ENCODE assay signal across 27 cellular contexts in the genomic region with DNA sequence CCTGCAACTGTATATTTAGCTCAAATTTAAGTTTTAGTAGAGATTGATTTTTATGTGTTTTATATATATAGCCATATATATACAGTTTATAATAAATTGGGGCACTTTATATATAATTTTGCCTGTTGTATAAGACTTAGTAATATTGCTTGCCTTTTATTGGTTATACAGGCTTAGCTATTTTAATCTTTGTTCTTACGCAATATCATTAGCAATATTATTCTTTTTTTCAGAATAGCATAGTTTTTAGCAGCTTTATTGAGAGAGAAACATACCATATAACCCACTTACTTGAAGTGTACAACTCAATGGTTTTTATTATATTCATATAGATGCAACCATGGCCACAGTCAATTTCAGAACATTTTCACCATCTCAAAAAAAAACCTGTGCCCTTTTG. TPM values are rescaled to one million over a fixed set of nuclear protein-coding genes. Genes with fewer than 3 reads are reported as not detected.
"Had no signal": no experiment of that assay in that cellular context is flagged by ENCODE, and none has a peak within 500 bp of the region (broad histone marks: within the 10 kb centered on the region; RNA-seq: fewer than 3 reads in every experiment).

No MANE protein-coding gene starts in this region.

- H3K27ac ChIP-seq: colonic mucosa, epithelial cell of prostate, esophagus squamous epithelium, gastrocnemius medialis, heart right ventricle, left lung, lower lobe of right lung had no signal

- ATAC-seq: effector memory CD8-positive, alpha-beta T cell; esophagus mucosa; gastrocnemius medialis; heart right ventricle; left cardiac atrium; left lung; left ventricle myocardium superior; lower lobe of right lung; mucosa of descending colon had no signal

- DNase-seq: colonic mucosa; cortex of kidney; effector CD8-positive, alpha-beta T cell; effector memory CD8-positive, alpha-beta T cell; endodermal cell; erythroblast; esophagus squamous epithelium; foreskin fibroblast; foreskin melanocyte; gastrocnemius medialis; glutamatergic neuron; head of caudate nucleus; heart right ventricle; hippocampal formation; left cardiac atrium; left lung; left ventricle myocardium superior; lower lobe of right lung; mesenchymal stem cell; mucosa of descending colon; naive B cell had no signal

- H3K36me3 ChIP-seq: colonic mucosa, esophagus squamous epithelium, gastrocnemius medialis, heart right ventricle, left lung, lower lobe of right lung had no signal

- FAIRE-seq: endometrium, islet of Langerhans, keratinocyte had no signal

- H3K4me1 ChIP-seq: colonic mucosa, esophagus squamous epithelium, gastrocnemius medialis, heart right ventricle, left lung, lower lobe of right lung had no signal

- H3K4me3 ChIP-seq: colonic mucosa, esophagus squamous epithelium, gastrocnemius medialis, heart right ventricle, left lung, lower lobe of right lung, mucosa of descending colon had no signal

- H3K27me3 ChIP-seq: colonic mucosa had no signal

- H3K9me3 ChIP-seq: colonic mucosa, esophagus squamous epithelium, gastrocnemius medialis, heart right ventricle, left lung, lower lobe of right lung, mucosa of descending colon had no signal

RNA-seq across cellular contexts. Expression of a gene that starts 28.0 kb away (rescaled TPM):
- total RNA-seq: lung microvascular endothelial cell had no signal
- polyA plus RNA-seq: keratinocyte had no signal
